17 cellular contexts compared by ENCODE assay signal in the genomic region with DNA sequence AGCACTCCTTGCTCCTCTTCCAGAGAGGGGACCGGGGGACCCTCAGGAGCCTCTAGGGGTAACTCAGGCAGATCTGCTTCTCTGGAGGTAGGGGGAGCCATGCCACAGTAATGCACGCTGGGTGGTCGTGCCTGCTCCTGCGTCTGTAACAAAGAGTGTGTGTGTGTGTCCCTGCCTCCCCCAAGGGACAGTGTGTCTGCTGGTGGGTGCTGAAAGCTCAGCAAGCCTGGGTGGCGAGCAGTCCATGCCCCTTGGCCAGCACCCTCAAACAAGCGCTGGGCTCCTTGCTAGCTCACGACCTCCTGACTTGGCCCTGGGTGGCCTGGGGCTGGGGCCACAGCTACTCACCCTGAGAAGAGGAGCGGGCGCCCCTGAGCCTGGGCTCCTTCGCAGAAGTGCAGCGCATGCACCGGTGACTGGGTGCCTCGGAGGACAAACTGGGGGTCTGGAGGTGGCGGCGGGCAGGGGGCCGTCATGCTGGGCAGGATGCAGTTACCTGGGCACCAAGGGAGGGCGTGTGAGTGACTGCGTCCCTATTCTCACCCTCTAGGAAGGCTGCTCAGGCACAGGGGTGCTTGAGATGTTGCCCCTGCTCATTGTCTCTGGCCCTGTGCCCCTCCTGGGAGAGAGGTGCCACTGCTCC. TPM values are rescaled to one million over a fixed set of nuclear protein-coding genes. Genes with fewer than 3 reads are reported as not detected.
A peak's percentile ranks its signal among the peaks of the same experiment; 100 is the strongest.
DNase-seq lines count a peak whose midpoint lies in the region; ATAC-seq and TF ChIP-seq lines count a peak whose summit lies in the region.
"Had no signal": no experiment of that assay in that cellular context is flagged by ENCODE, and none has a peak within 500 bp of the region (broad histone marks: within the 10 kb centered on the region; RNA-seq: fewer than 3 reads in every experiment).

No MANE protein-coding gene starts in this region.

- H3K9me3 Mint-ChIP-seq in progenitor cell of endocrine pancreas (ENCODE audit: low read depth): no peaks in the 10 kb centered on the region
- H3K9me3 Mint-ChIP-seq: activated CD4-positive, alpha-beta T cell treated with anti-CD3 and anti-CD28 coated beads, Interleukin-2, amount 10 ng/mL, durations not matched to agents 7 days and 5 days had no signal

- H3K36me3 ChIP-seq in WERI-Rb-1: no peaks in the 10 kb centered on the region
- peaks cover 0 to 10% (median 0%) of the 10 kb centered on the region in 3 donors for H3K36me3 ChIP-seq in esophagus squamous epithelium
- H3K36me3 ChIP-seq: neutrophil, transverse colon had no signal

- no peak overlapping the region for H3K27ac ChIP-seq in WERI-Rb-1
- no peak overlapping the region for H3K27ac ChIP-seq in esophagus squamous epithelium
- H3K27ac ChIP-seq: 22Rv1, neutrophil, transverse colon had no signal

- peaks cover 0 to 24% (median 13%) of the 10 kb centered on the region in 3 donors for H3K4me1 ChIP-seq in esophagus squamous epithelium
- H3K4me1 ChIP-seq: transverse colon had no signal

- 90% methylated on average over 8 of the region's 18 CpGs; no CpG with 5 or more reads in 1 of the 2 donors for WGBS in esophagus squamous epithelium, 2 donors

- H3K4me3 ChIP-seq in WERI-Rb-1 (ENCODE audit: low read depth, low read length): no peak overlapping the region
- H3K4me3 ChIP-seq in esophagus squamous epithelium: no peak overlapping the region
- H3K4me3 ChIP-seq: transverse colon had no signal

- peak; percentile 50 for TF ChIP-seq CTCF in WERI-Rb-1 (IDR thresholded peaks at IDR 0.05; ENCODE audit: low read depth, low read length)
- TF ChIP-seq CTCF in progenitor cell of endocrine pancreas (IDR thresholded peaks at IDR 0.05; ENCODE audit: unreplicated experiment): no peak
- TF ChIP-seq CTCF in esophagus squamous epithelium (IDR thresholded peaks at IDR 0.05): no peak

- intact Hi-C loops in esophagus squamous epithelium (cut with DNase I): no loop called here

- TF ChIP-seq POLR2A in esophagus squamous epithelium (IDR thresholded peaks at IDR 0.05): no peak

- no peaks in the 10 kb centered on the region for H3K4me1 Mint-ChIP-seq in progenitor cell of endocrine pancreas (ENCODE audit: low read depth)
- H3K4me1 Mint-ChIP-seq: activated CD4-positive, alpha-beta T cell treated with anti-CD3 and anti-CD28 coated beads, Interleukin-2, amount 10 ng/mL, durations not matched to agents 7 days and 5 days had no signal

- no peak for ATAC-seq in HG03571 (IDR thresholded peaks at IDR 0.05; ENCODE audit: unreplicated experiment)

- DNase-seq in NCI-H82 (lab: John Stamatoyannopoulos, UW) (peak; percentile 6), NCI-H82 treated with DMSO at 0.1 percent for 48 hours (lab: John Stamatoyannopoulos, UW; ENCODE audit: unreplicated experiment) (no peak), WERI-Rb-1 (peak; percentile 31), epidermal melanocyte (ENCODE audit: insufficient read length, low spot score) (peak; percentile 10), progenitor cell of endocrine pancreas (ENCODE audit: low spot score, unreplicated experiment) (peak; percentile 8), esophagus squamous epithelium (lab: John Stamatoyannopoulos, UW) (no peak), NCI-H510A (lab: John Stamatoyannopoulos, UW) (no peak)
- DNase-seq: activated CD4-positive, alpha-beta T cell treated with anti-CD3 and anti-CD28 coated beads, Interleukin-2, amount 10 ng/mL, durations not matched to agents 7 days and 5 days; amygdala; glutamatergic neuron; kidney; NCI-H2081; NCI-H774; transverse colon had no signal

- H3K9me3 ChIP-seq in WERI-Rb-1 (ENCODE audit: severe bottlenecking) (no peaks in the 10 kb centered on the region), esophagus squamous epithelium (no peaks in the 10 kb centered on the region)
- H3K9me3 ChIP-seq: neutrophil, transverse colon had no signal

- H3K27ac Mint-ChIP-seq in progenitor cell of endocrine pancreas: no peak overlapping the region
- H3K27ac Mint-ChIP-seq: activated CD4-positive, alpha-beta T cell treated with anti-CD3 and anti-CD28 coated beads, Interleukin-2, amount 10 ng/mL, durations not matched to agents 7 days and 5 days had no signal

- H3K4me3 Mint-ChIP-seq in progenitor cell of endocrine pancreas (ENCODE audit: low read depth): no peak overlapping the region
- H3K4me3 Mint-ChIP-seq: activated CD4-positive, alpha-beta T cell treated with anti-CD3 and anti-CD28 coated beads, Interleukin-2, amount 10 ng/mL, durations not matched to agents 7 days and 5 days had no signal

- no peaks in the 10 kb centered on the region for H3K36me3 Mint-ChIP-seq in progenitor cell of endocrine pancreas (ENCODE audit: insufficient read depth)

- no peaks in the 10 kb centered on the region for H3K27me3 Mint-ChIP-seq in progenitor cell of endocrine pancreas
- H3K27me3 Mint-ChIP-seq: activated CD4-positive, alpha-beta T cell treated with anti-CD3 and anti-CD28 coated beads, Interleukin-2, amount 10 ng/mL, durations not matched to agents 7 days and 5 days had no signal

- H3K27me3 ChIP-seq in WERI-Rb-1 (ENCODE audit: insufficient read depth, low read depth, severe bottlenecking): no peaks in the 10 kb centered on the region
- H3K27me3 ChIP-seq in esophagus squamous epithelium: no peaks in the 10 kb centered on the region
- H3K27me3 ChIP-seq: neutrophil, transverse colon had no signal

RNA-seq across cellular contexts. Expression of gene GNB1L, which starts 33.7 kb away (rescaled TPM):
- total RNA-seq in progenitor cell of endocrine pancreas: 9.0 and 9.9 TPM in 2 replicates
- 1 to 10 TPM; 5.7 to 8.5 (median 6.4) TPM for total RNA-seq in esophagus squamous epithelium

RNA-seq across cellular contexts. Expression of gene RTL10, which starts 33.7 kb away (rescaled TPM):
- total RNA-seq in progenitor cell of endocrine pancreas (27.2 and 27.4 TPM in 2 replicates), esophagus squamous epithelium (10 to 100 TPM in 2 of 4 donors, 1 to 10 TPM in 2; 9.4 to 18.2 (median 11.4) TPM)

Comparison
In these comparisons a context has a peak if more than half of its experiments do, and no peak if none do; other contexts are left out.
1. DNase-seq: peak in NCI-H82 (single experiment), WERI-Rb-1 (single experiment), epidermal melanocyte (single experiment) and progenitor cell of endocrine pancreas (single experiment); none in NCI-H82 treated with DMSO at 0.1 percent for 48 hours (single experiment), esophagus squamous epithelium (single experiment) and NCI-H510A (single experiment).